Comparison of ENCODE assay signal across 32 cellular contexts in the genomic region with DNA sequence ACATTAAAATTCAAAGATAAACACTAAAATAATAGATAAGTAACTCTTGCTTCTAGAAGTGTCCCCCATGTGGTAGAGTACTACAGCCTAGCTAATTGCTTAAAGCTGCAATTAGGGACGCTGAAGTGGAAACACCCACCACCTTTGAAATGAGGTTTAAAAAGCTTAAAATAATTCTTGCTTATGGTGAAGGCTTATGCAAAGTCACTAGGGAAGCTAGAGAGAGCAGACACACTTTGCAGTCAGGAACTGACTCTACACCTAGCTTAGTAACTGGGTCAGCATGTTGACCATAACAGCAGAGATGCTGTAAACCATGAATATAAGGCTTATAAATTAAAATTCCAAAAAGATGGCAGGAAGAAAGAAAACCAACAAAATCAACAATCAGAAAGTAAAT.
"Had no signal": no experiment of that assay in that cellular context is flagged by ENCODE, and none has a peak within 500 bp of the region (broad histone marks: within the 10 kb centered on the region; RNA-seq: fewer than 3 reads in every experiment).

No MANE protein-coding gene starts in this region.

- H3K27me3 Mint-ChIP-seq: activated CD4-positive, alpha-beta memory T cell treated with anti-CD3 and anti-CD28 coated beads for 36 hours; activated naive CD4-positive, alpha-beta T cell treated with anti-CD3 and anti-CD28 coated beads, Interleukin-2, amount 10 ng/mL, durations not matched to agents 7 days and 5 days; activated naive CD8-positive, alpha-beta T cell treated with anti-CD3 and anti-CD28 coated beads, Interleukin-2, amount 10 ng/mL, durations not matched to agents 7 days and 5 days; effector memory CD8-positive, alpha-beta T cell had no signal

- FAIRE-seq: astrocyte, TTC549 had no signal

- H3K36me3 ChIP-seq: brain microvascular endothelial cell, gastrocnemius medialis, left ventricle myocardium inferior, neural progenitor cell, tibial nerve, WERI-Rb-1 had no signal

- H3K4me1 ChIP-seq: gastrocnemius medialis, tibial nerve had no signal

- H3K4me2 ChIP-seq: hepatocyte, neural progenitor cell had no signal

- H3K27me3 ChIP-seq: brain microvascular endothelial cell, gastrocnemius medialis, hepatocyte, neural progenitor cell, tibial nerve had no signal

- ATAC-seq: activated CD4-positive, CD25-positive, alpha-beta regulatory T cell treated with anti-CD3 and anti-CD28 coated beads, Interleukin-2, amount 50 U/mL, for 24 hours; effector memory CD8-positive, alpha-beta T cell; gastrocnemius medialis; natural killer cell; right cardiac atrium had no signal

- H3K9me3 ChIP-seq: gastrocnemius medialis, left ventricle myocardium inferior, tibial nerve had no signal

- H3K4me1 Mint-ChIP-seq: activated naive CD4-positive, alpha-beta T cell treated with anti-CD3 and anti-CD28 coated beads, Interleukin-2, amount 10 ng/mL, durations not matched to agents 7 days and 5 days; activated naive CD8-positive, alpha-beta T cell treated with anti-CD3 and anti-CD28 coated beads, Interleukin-2, amount 10 ng/mL, durations not matched to agents 7 days and 5 days; natural killer cell had no signal

- H3K9ac ChIP-seq: neural progenitor cell had no signal

- H3K27ac Mint-ChIP-seq: activated CD4-positive, alpha-beta memory T cell treated with anti-CD3 and anti-CD28 coated beads for 36 hours; activated naive CD4-positive, alpha-beta T cell treated with anti-CD3 and anti-CD28 coated beads, Interleukin-2, amount 10 ng/mL, durations not matched to agents 7 days and 5 days; activated naive CD8-positive, alpha-beta T cell treated with anti-CD3 and anti-CD28 coated beads, Interleukin-2, amount 10 ng/mL, durations not matched to agents 7 days and 5 days; activated T-helper 1 cell treated with anti-CD3 and anti-CD28 coated beads, Interleukin-12 subunit alpha, Interleukin-12 subunit beta, Interleukin-2, Interleukin-4 antibody, amounts not matched to agents 30 ng/mL and 10 ng/mL and 1 ng/mL, durations not matched to agents 14 hours and 24 hours and 36 hours; effector memory CD8-positive, alpha-beta T cell; natural killer cell had no signal

- H3K27ac ChIP-seq: brain microvascular endothelial cell, gastrocnemius medialis, hepatocyte, left ventricle myocardium inferior, neural progenitor cell, tibial nerve, WERI-Rb-1 had no signal

- H3K9me3 Mint-ChIP-seq: activated CD4-positive, alpha-beta memory T cell treated with anti-CD3 and anti-CD28 coated beads for 36 hours; activated naive CD4-positive, alpha-beta T cell treated with anti-CD3 and anti-CD28 coated beads, Interleukin-2, amount 10 ng/mL, durations not matched to agents 7 days and 5 days; neural progenitor cell had no signal

- H3K4me3 Mint-ChIP-seq: activated CD4-positive, alpha-beta memory T cell treated with anti-CD3 and anti-CD28 coated beads for 36 hours; activated naive CD4-positive, alpha-beta T cell treated with anti-CD3 and anti-CD28 coated beads, Interleukin-2, amount 10 ng/mL, durations not matched to agents 7 days and 5 days; activated naive CD8-positive, alpha-beta T cell treated with anti-CD3 and anti-CD28 coated beads, Interleukin-2, amount 10 ng/mL, durations not matched to agents 7 days and 5 days; activated T-helper 1 cell treated with anti-CD3 and anti-CD28 coated beads, Interleukin-12 subunit alpha, Interleukin-12 subunit beta, Interleukin-2, Interleukin-4 antibody, amounts not matched to agents 30 ng/mL and 10 ng/mL and 1 ng/mL, durations not matched to agents 14 hours and 24 hours and 36 hours; effector memory CD8-positive, alpha-beta T cell; natural killer cell; neural progenitor cell had no signal

- H3K36me3 Mint-ChIP-seq: activated CD4-positive, alpha-beta memory T cell treated with anti-CD3 and anti-CD28 coated beads for 36 hours; activated naive CD4-positive, alpha-beta T cell treated with anti-CD3 and anti-CD28 coated beads, Interleukin-2, amount 10 ng/mL, durations not matched to agents 7 days and 5 days; activated naive CD8-positive, alpha-beta T cell treated with anti-CD3 and anti-CD28 coated beads, Interleukin-2, amount 10 ng/mL, durations not matched to agents 7 days and 5 days; natural killer cell; neural progenitor cell had no signal

- H3K4me3 ChIP-seq: gastrocnemius medialis, hepatocyte, left ventricle myocardium inferior, lung, neural progenitor cell, tibial nerve had no signal

- H3K79me2 ChIP-seq: hepatocyte had no signal

- H2AFZ ChIP-seq: hepatocyte had no signal

- DNase-seq: activated CD4-positive, alpha-beta memory T cell treated with anti-CD3 and anti-CD28 coated beads for 36 hours; activated CD4-positive, alpha-beta T cell treated with anti-CD3 and anti-CD28 coated beads for 48 hours; activated CD8-positive, alpha-beta memory T cell treated with anti-CD3 and anti-CD28 coated beads, Interleukin-2, amount 50 U/mL, for 4 hours; activated gamma-delta T cell; activated naive CD4-positive, alpha-beta T cell treated with anti-CD3 and anti-CD28 coated beads, Interleukin-2, amount 10 ng/mL, durations not matched to agents 7 days and 5 days; activated naive CD8-positive, alpha-beta T cell treated with anti-CD3 and anti-CD28 coated beads, Interleukin-2, amount 10 ng/mL, durations not matched to agents 7 days and 5 days; activated T-cell treated with anti-CD3 and anti-CD28 coated beads, Interleukin-2, amount 50 U/mL, for 1 hour; amniotic stem cell; brain microvascular endothelial cell; cortex of kidney; effector memory CD8-positive, alpha-beta T cell; erythroblast; gastrocnemius medialis; glutamatergic neuron; islet precursor cell; left ventricle myocardium inferior; mesendoderm; natural killer cell; occipital lobe; posterior cingulate gyrus; right cardiac atrium; stimulated activated CD4-positive, alpha-beta T cell treated with anti-CD3 and anti-CD28 coated beads, Interleukin-2, amount 100 ng/mL, for 48 hours; stimulated activated naive CD4-positive, alpha-beta T cell treated with Interleukin-2 at 50 U/mL for 16 hours; WERI-Rb-1 had no signal
